25 cellular contexts compared by ENCODE assay signal in the genomic region with DNA sequence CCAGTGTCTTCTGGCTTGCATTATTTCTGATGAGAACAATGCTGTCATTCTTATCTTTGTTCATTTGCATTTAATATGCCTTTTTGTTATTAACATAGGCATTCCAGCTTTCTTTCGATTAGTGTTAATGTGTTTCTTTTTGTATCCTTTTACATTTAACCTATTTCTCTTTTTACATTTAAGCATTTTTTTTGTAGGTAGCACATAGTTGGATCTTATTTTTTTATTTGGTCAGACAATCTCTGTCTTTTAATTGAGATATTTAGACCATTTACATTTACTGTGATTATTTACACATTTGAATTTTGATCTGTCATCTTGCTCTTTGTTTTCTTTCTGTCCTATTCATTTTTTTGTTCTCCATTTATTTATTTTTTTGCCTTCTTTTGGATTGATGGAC. TPM values are rescaled to one million over a fixed set of nuclear protein-coding genes. Genes with fewer than 3 reads are reported as not detected.
DNase-seq lines count a peak whose midpoint lies in the region; ATAC-seq, FAIRE-seq and TF ChIP-seq lines count a peak whose summit lies in the region.
"Had no signal": no experiment of that assay in that cellular context is flagged by ENCODE, and none has a peak within 500 bp of the region (broad histone marks: within the 10 kb centered on the region; RNA-seq: fewer than 3 reads in every experiment).

No MANE protein-coding gene starts in this region.

- peaks cover 0 to 3% (median 0%) of the 10 kb centered on the region in 4 donors for H3K27me3 ChIP-seq in pancreas
- H3K27me3 ChIP-seq: BE2C had no signal

- CTCF ChIA-PET in HEK293 (lab: Yijun Ruan, JAX) (interaction anchor here (1.2 to 1.9 kb wide), 2 partner anchors 30 to 46 kb away, joined by 5 to 6 read pairs; no protein-coding TSS in a partner anchor), GM10248 (lab: Yijun Ruan, JAX) (no interaction called here)

- H3K4me3 ChIP-seq in HEK293 (ENCODE audit: low read depth, low read length) (no peak overlapping the region), pancreas (no peak overlapping the region)
- H3K4me3 ChIP-seq: BLaER1, GM12878 had no signal

- no peak for ATAC-seq in pancreas
- ATAC-seq: GM12878 had no signal

- H3K27ac ChIP-seq in HEK293 (ENCODE audit: extremely low read depth, low read depth, low read length) (no peak overlapping the region), pancreas (no peak overlapping the region)
- H3K27ac ChIP-seq: BLaER1 had no signal

- H3K4me1 ChIP-seq in HEK293 (ENCODE audit: control insufficient read depth, insufficient read depth, low read length) (no peaks in the 10 kb centered on the region), pancreas (no peaks in the 10 kb centered on the region)
- H3K4me1 ChIP-seq: BE2C had no signal

- WGBS in pancreas, 2 donors, result 94 to 97% methylated on average over 1 of the region's 1 CpG

- H3K36me3 ChIP-seq in HEK293 (ENCODE audit: control insufficient read depth in 2 of 2, insufficient read depth in 1 of 2, low read length in 2 of 2) (no peaks in the 10 kb centered on the region), pancreas (no peaks in the 10 kb centered on the region)
- H3K36me3 ChIP-seq: BE2C, BLaER1 had no signal

- POLR2A ChIA-PET in HEK293 (lab: Yijun Ruan, JAX) (no interaction called here), GM10248 (lab: Yijun Ruan, JAX) (no interaction called here)

- no peak for TF ChIP-seq CTCF in HEK293 (tag by site-specific recombination; IDR thresholded peaks at IDR 0.05)
- no peak for TF ChIP-seq CTCF in pancreas (IDR thresholded peaks at IDR 0.05)
- no peak for TF ChIP-seq CTCF in GM10248 (IDR thresholded peaks at IDR 0.05; ENCODE audit: control extremely low read depth, extremely low read depth, low read depth, missing control alignments)

- no peaks in the 10 kb centered on the region for H3K9me3 ChIP-seq in HEK293 (ENCODE audit: control insufficient read depth, insufficient read depth, low read depth, low read length)
- no peaks in the 10 kb centered on the region for H3K9me3 ChIP-seq in pancreas

- FAIRE-seq in colon (lab: Jason Lieb, UNC) (peak; percentile 24), pancreas (lab: Jason Lieb, UNC) (peak; percentile 20)
- FAIRE-seq: D721Med, G401.6, GM12878, GM12892, GM18507 had no signal

- no peak for DNase-seq in pancreas
- DNase-seq in NCI-H345 treated with DMSO at 0.1 percent for 48 hours (lab: John Stamatoyannopoulos, UW; ENCODE audit: unreplicated experiment), result no peak
- no peak for DNase-seq in GM10248 (ENCODE audit: extremely low spot score)
- no peak for DNase-seq in HuH-7.5 (ENCODE audit: low spot score)
- DNase-seq: 8988T; ACHN; BE2C; C1 segment of cervical spinal cord; CD4-positive, alpha-beta memory T cell; CD4-positive, CD25-positive, alpha-beta regulatory T cell; CD8-positive, alpha-beta memory T cell; COR-L47; DMS79 treated with DMSO at 0.1 percent for 48 hours; GF-D8 had no signal

- intact Hi-C loops in pancreas (cut with DNase I), result no loop called here

TF ChIP-seq in HEK293, 187 proteins besides CTCF, POLR2A, EP300 and RAD21:
- TF ChIP-seq ZNF626 (tag by site-specific recombination; IDR thresholded peaks at IDR 0.05) (no peak), ZNF266 (tag by site-specific recombination; IDR thresholded peaks at IDR 0.05; ENCODE audit: low read depth) (no peak), ZNF335 (tag by site-specific recombination; conservative IDR thresholded peaks at IDR 0.05) (no peak), TRIM28 (IDR thresholded peaks at IDR 0.05; ENCODE audit: borderline replicate concordance, low read length) (peak; percentile 57), SETDB1 (IDR thresholded peaks at IDR 0.05; ENCODE audit: insufficient read length, low read length) (peak; percentile 82), ZNF664 (tag by site-specific recombination; IDR thresholded peaks at IDR 0.05) (peak; percentile 56), ZNF302 (tag by site-specific recombination; IDR thresholded peaks at IDR 0.05; ENCODE audit: low read depth) (no peak), ZNF580 (tag by site-specific recombination; IDR thresholded peaks at IDR 0.05) (0 out of 2 replicates have a peak, but pooled peaks have one; percentile 16), ZFP3 (tag by site-specific recombination; IDR thresholded peaks at IDR 0.05; ENCODE audit: low read depth) (no peak)
- TF ChIP-seq, protein P1, sequence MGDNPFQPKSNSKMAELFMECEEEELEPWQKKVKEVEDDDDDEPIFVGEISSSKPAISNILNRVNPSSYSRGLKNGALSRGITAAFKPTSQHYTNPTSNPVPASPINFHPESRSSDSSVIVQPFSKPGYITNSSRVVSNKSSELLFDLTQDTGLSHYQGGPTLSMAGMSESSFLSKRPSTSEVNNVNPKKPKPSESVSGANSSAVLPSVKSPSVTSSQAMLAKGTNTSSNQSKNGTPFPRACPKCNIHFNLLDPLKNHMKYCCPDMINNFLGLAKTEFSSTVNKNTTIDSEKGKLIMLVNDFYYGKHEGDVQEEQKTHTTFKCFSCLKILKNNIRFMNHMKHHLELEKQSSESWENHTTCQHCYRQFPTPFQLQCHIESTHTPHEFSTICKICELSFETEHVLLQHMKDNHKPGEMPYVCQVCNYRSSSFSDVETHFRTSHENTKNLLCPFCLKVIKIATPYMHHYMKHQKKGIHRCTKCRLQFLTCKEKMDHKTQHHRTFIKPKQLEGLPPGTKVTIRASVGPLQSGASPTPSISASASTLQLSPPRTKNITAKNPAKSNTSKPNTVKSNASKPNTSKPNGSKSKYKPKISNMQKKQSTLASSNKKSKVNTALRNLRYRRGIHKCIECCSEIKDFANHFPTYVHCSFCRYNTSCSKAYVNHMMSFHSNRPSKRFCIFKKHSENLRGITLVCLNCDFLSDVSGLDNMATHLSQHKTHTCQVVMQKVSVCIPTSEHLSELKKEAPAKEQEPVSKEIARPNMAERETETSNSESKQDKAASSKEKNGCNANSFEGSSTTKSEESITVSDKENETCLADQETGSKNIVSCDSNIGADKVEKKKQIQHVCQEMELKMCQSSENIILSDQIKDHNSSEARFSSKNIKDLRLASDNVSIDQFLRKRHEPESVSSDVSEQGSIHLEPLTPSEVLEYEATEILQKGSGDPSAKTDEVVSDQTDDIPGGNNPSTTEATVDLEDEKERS (tag by site-specific recombination; IDR thresholded peaks at IDR 0.05), result 0 out of 2 replicates have a peak, but pooled peaks have one; percentile 55

RNA-seq across cellular contexts. Expression of gene KIF26A, which starts 14.5 kb away (rescaled TPM):
- total RNA-seq in pancreas, result 10 to 100 TPM in 2 of 6 donors, 1 to 10 TPM in 4; 5.3 to 13.2 (median 8.4) TPM
- polyA plus RNA-seq in pancreas, result 1 to 10 TPM; 3.6 to 4.3 TPM
- polyA plus RNA-seq: AG04450; CD14-positive monocyte; CD4-positive, CD25-positive, alpha-beta regulatory T cell; CD8-positive, alpha-beta memory T cell; GM12878 had no signal

RNA-seq across cellular contexts. Expression of gene ASPG, which starts 38.4 kb away (rescaled TPM):
- under 1 TPM in 4 of 6 donors, not detected in 2; 0.16 to 0.52 (median 0.19) TPM for total RNA-seq in pancreas
- polyA plus RNA-seq in pancreas, result under 1 TPM; 0.27 to 0.68 TPM
- total RNA-seq: A673; CD4-positive, alpha-beta memory T cell; CD4-positive, CD25-positive, alpha-beta regulatory T cell; CD8-positive, alpha-beta memory T cell; GM12878 had no signal
- polyA plus RNA-seq: AG04450; CD14-positive monocyte; CD4-positive, alpha-beta memory T cell; CD4-positive, CD25-positive, alpha-beta regulatory T cell; CD8-positive, alpha-beta memory T cell; GM12878 had no signal
